ENCODE assay signal across 16 cellular contexts in the genomic region with DNA sequence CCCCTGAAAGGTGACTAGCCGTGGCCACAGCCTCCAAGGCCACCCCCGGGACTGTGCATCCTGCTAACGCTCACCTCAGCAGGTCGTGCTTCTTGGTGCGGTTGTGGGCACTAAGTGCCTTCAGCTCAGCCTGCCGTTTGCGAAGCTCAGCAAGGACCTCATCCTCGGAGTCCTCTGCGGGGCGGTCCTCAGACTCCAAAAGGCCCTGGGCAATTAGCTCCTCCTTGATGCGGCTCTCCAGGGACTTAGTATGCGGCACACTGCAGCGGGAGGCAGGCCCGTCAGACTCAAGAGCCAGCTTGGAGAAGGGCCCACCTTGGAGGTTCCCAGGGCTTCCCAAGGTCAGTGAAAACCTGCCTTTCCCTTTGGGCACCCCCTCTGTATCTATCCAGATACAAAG. TPM values are rescaled to one million over a fixed set of nuclear protein-coding genes. Genes with fewer than 3 reads are reported as not detected.
DNase-seq lines count a peak whose midpoint lies in the region; ATAC-seq, FAIRE-seq and TF ChIP-seq lines count a peak whose summit lies in the region.
"Had no signal": no experiment of that assay in that cellular context is flagged by ENCODE, and none has a peak within 500 bp of the region (broad histone marks: within the 10 kb centered on the region; RNA-seq: fewer than 3 reads in every experiment).

No MANE protein-coding gene starts in this region.

- H3K4me2 ChIP-seq in HepG2 (ENCODE audit: low read depth, low read length) (no peak overlapping the region), osteoblast (ENCODE audit: insufficient read depth, low read length) (no peak overlapping the region)
- H3K4me2 ChIP-seq: GM23338 had no signal

- ATAC-seq in HepG2: no peak
- ATAC-seq in right lobe of liver: no peak
- no peak for ATAC-seq in GM18873 (IDR thresholded peaks at IDR 0.05; ENCODE audit: low FRiP score, unreplicated experiment)
- ATAC-seq in mucosa of descending colon: no peak
- ATAC-seq: GM23338 had no signal

- peaks cover 16% of the 10 kb centered on the region for H3K4me1 ChIP-seq in HepG2 (ENCODE audit: insufficient read depth, low read length)
- H3K4me1 ChIP-seq in right lobe of liver: peaks cover 0 to 24% (median 17%) of the 10 kb centered on the region in 4 donors
- H3K4me1 ChIP-seq in osteoblast (ENCODE audit: insufficient read depth, low read length): peaks cover 3% of the 10 kb centered on the region
- H3K4me1 ChIP-seq in mucosa of descending colon (ENCODE audit: low read depth): peaks cover 3% of the 10 kb centered on the region

- H3K27me3 ChIP-seq in HepG2 (ENCODE audit: control insufficient read depth in 1 of 2, insufficient read depth in 2 of 2, low read length in 2 of 2): no peaks in the 10 kb centered on the region
- no peaks in the 10 kb centered on the region for H3K27me3 ChIP-seq in right lobe of liver
- H3K27me3 ChIP-seq in osteoblast (ENCODE audit: insufficient read depth, low read length): no peaks in the 10 kb centered on the region
- H3K27me3 ChIP-seq: BE2C had no signal

- H4K20me1 ChIP-seq in HepG2 (ENCODE audit: insufficient read depth, low read length) (no peaks in the 10 kb centered on the region), osteoblast (ENCODE audit: insufficient read depth, low read length) (no peaks in the 10 kb centered on the region)

- H2AFZ ChIP-seq in HepG2 (ENCODE audit: low read length): no peak overlapping the region
- no peak overlapping the region for H2AFZ ChIP-seq in osteoblast (ENCODE audit: low read length)
- H2AFZ ChIP-seq: GM23338 had no signal

- H3K79me2 ChIP-seq in HepG2 (ENCODE audit: insufficient read depth, low read length) (no peaks in the 10 kb centered on the region), osteoblast (ENCODE audit: insufficient read depth, low read length) (no peaks in the 10 kb centered on the region)

- DNase-seq in HepG2 (ENCODE audit: low spot score) (no peak), right lobe of liver (no peak), epithelial cell of prostate (ENCODE audit: low read depth, low spot score) (no peak), osteoblast (ENCODE audit: insufficient read length, low spot score, missing footprints) (peak; percentile 67), mucosa of descending colon (no peak)
- DNase-seq: ACHN; BE2C; CD4-positive, alpha-beta memory T cell; DMS79; H7; IMR-90 had no signal

- 92% methylated on average over 5 of the region's 14 CpGs for WGBS in HepG2 (ENCODE audit: low lambda C conversion rate)
- no CpG with 5 or more reads among the region's 14 CpGs for WGBS in right lobe of liver (ENCODE audit: insufficient coverage, low coverage, low lambda C conversion rate, missing lambda C conversion rate)

- H3K27ac ChIP-seq in HepG2 (ENCODE audit: extremely low read length, insufficient read depth, low read length): no peak overlapping the region
- no peak overlapping the region for H3K27ac ChIP-seq in right lobe of liver
- H3K27ac ChIP-seq in epithelial cell of prostate: peak overlapping the region; percentile 60
- no peak overlapping the region for H3K27ac ChIP-seq in osteoblast (ENCODE audit: low read depth, low read length)
- H3K27ac ChIP-seq: C4-2B had no signal

- POLR2A ChIA-PET in HepG2 (lab: Yijun Ruan, JAX): interaction anchor here (1.4 kb wide), 1 partner anchor 9 kb away, joined by 4 read pairs; the partner anchor contains the start of genes ARPC4 and TADA3

- TF ChIP-seq RAD21 in HepG2 (CRISPR knock-in tag; IDR thresholded peaks at IDR 0.05): no peak

- intact Hi-C loops in HepG2 (cut with micrococcal nuclease; ENCODE audit: unreplicated experiment) (no loop called here), right lobe of liver (cut with DNase I) (no loop called here), mucosa of descending colon (cut with DNase I, micrococcal nuclease) (no loop called here)

- no peaks in the 10 kb centered on the region for H3K9me3 ChIP-seq in HepG2 (ENCODE audit: low read length)
- H3K9me3 ChIP-seq in right lobe of liver: no peaks in the 10 kb centered on the region
- no peaks in the 10 kb centered on the region for H3K9me3 ChIP-seq in osteoblast (ENCODE audit: low read depth, low read length)
- no peaks in the 10 kb centered on the region for H3K9me3 ChIP-seq in mucosa of descending colon
- H3K9me3 ChIP-seq: BE2C had no signal

- TF ChIP-seq CTCF in HepG2 (CRISPR knock-in tag; IDR thresholded peaks at IDR 0.05) (no peak), right lobe of liver (IDR thresholded peaks at IDR 0.05) (no peak), osteoblast (IDR thresholded peaks at IDR 0.05; ENCODE audit: extremely low read depth, low read depth, low read length) (no peak), mucosa of descending colon (IDR thresholded peaks at IDR 0.05) (no peak)

- H3K4me3 ChIP-seq in HepG2 (replicated peaks in 1 of 3; ENCODE audit: insufficient read depth in 1 of 3, low read depth in 2 of 3, low read length in 3 of 3) (no peak overlapping the region), right lobe of liver (no peak overlapping the region), osteoblast (ENCODE audit: insufficient read depth, low read length) (no peak overlapping the region), mucosa of descending colon (no peak overlapping the region)
- H3K4me3 ChIP-seq: GM23338 had no signal

- H3K36me3 ChIP-seq in HepG2 (replicated peaks in 1 of 2; ENCODE audit: control insufficient read depth in 1 of 2, insufficient read depth in 2 of 2, low read length in 2 of 2) (peaks cover 22 to 54% of the 10 kb centered on the region in 2 experiments), right lobe of liver (peaks cover 0 to 53% (median 24%) of the 10 kb centered on the region in 4 donors), osteoblast (ENCODE audit: insufficient read depth, low read length) (peaks cover 57% of the 10 kb centered on the region), mucosa of descending colon (ENCODE audit: low read depth) (no peaks in the 10 kb centered on the region)
- H3K36me3 ChIP-seq: BE2C had no signal

- TF ChIP-seq EP300 in HepG2 (IDR thresholded peaks at IDR 0.05; ENCODE audit: low read depth in 2 of 2, low read length in 2 of 2) (no peak), HepG2 (CRISPR knock-in tag; IDR thresholded peaks at IDR 0.05; ENCODE audit: borderline replicate concordance) (no peak)

- FAIRE-seq in HepG2 (lab: Jason Lieb, UNC): no peak
- FAIRE-seq: G401.6, GM12891 had no signal

- no TSS peak for BruUV-seq in HepG2 (replicated peaks; lab: Mats Ljungman, UMichigan)

- H3K9ac ChIP-seq in HepG2 (ENCODE audit: insufficient read depth, low read depth, low read length): no peak overlapping the region

- CTCF ChIA-PET in HepG2 (lab: Yijun Ruan, JAX; ENCODE audit: low intra/inter-chr PET ratio, low total read pairs): no interaction called here

- TF ChIP-seq POLR2A in HepG2 (IDR thresholded peaks at IDR 0.05; ENCODE audit: insufficient read depth in 1 of 2, low read depth in 2 of 2, low read length in 2 of 2) (no peak), right lobe of liver (IDR thresholded peaks at IDR 0.05) (no peak)

- in situ Hi-C loops in HepG2 (cut with HindIII; ENCODE audit: extremely low pct_ligation_motif_present, low pct_unique_long_range_greater_than_20kb): no loop called here

RNA-seq across cellular contexts. Expression of gene TADA3, which starts 8.3 kb away (rescaled TPM):
- total RNA-seq in HepG2 (2016; rRNA removed; fragmentation: Illumina TruSeq; extraction: Trizol) (37.1 and 43.3 TPM in 2 replicates), right lobe of liver (10 to 100 TPM; 24.6 to 43.8 (median 28.1) TPM), osteoblast (88.4 and 102 TPM in 2 replicates), mucosa of descending colon (10 to 100 TPM; 63.0 to 66.1 (median 63.2) TPM)
- 40.6 and 44.9 TPM in 2 replicates for total RNA-seq in HepG2 (2016; cell fraction: cytosol; rRNA removed; fragmentation: Illumina TruSeq; extraction: Trizol; ENCODE audit: low read depth)
- total RNA-seq in HepG2 (2016; cell fraction: insoluble cytoplasmic fraction; rRNA removed; fragmentation: Illumina TruSeq; extraction: Trizol): 36.0 and 42.7 TPM in 2 replicates
- 75.9 and 78.8 TPM in 2 replicates for total RNA-seq in HepG2 (2016; cell fraction: membrane; rRNA removed; fragmentation: Illumina TruSeq; extraction: Trizol)
- 19.3 and 22.3 TPM in 2 replicates for total RNA-seq in HepG2 (2016; cell fraction: nucleus; rRNA removed; fragmentation: Illumina TruSeq; extraction: Trizol)
- 32.1 and 34.4 TPM in 2 replicates for polyA plus RNA-seq in HepG2 (2011; rRNA removed)
- 33.5 and 41.6 TPM in 2 replicates for polyA plus RNA-seq in HepG2 (2011; cell fraction: cytosol; rRNA removed)
- polyA plus RNA-seq in HepG2 (2011; cell fraction: nucleus; rRNA removed): 31.8 and 32.8 TPM in 2 replicates
- 29.5 and 31.4 TPM in 2 replicates for polyA plus RNA-seq in HepG2 (2012)
- 76.9 and 79.2 TPM in 2 replicates for polyA plus RNA-seq in HepG2 (2016; cell fraction: cytosol; fragmentation: Illumina TruSeq; extraction: Trizol; ENCODE audit: low read depth)
- 59.1 and 65.5 TPM in 2 replicates for polyA plus RNA-seq in HepG2 (2016; cell fraction: insoluble cytoplasmic fraction; fragmentation: Illumina TruSeq; extraction: Trizol; ENCODE audit: low read depth)
- 95.4 and 101 TPM in 2 replicates for polyA plus RNA-seq in HepG2 (2016; cell fraction: membrane; fragmentation: Illumina TruSeq; extraction: Trizol; ENCODE audit: low read depth)
- polyA plus RNA-seq in HepG2 (2016; cell fraction: nucleus; fragmentation: Illumina TruSeq; extraction: Trizol; ENCODE audit: insufficient read depth, low read depth): 46.7 and 52.3 TPM in 2 replicates
- polyA minus RNA-seq in HepG2 (2011; rRNA and poly(A)+ RNA removed; ENCODE audit: low replicate concordance): 35.7 and 37.3 TPM in 2 replicates
- 27.4 and 29.7 TPM in 2 replicates for polyA minus RNA-seq in HepG2 (2011; cell fraction: cytosol; rRNA and poly(A)+ RNA removed)
- polyA minus RNA-seq in HepG2 (2011; cell fraction: nucleus; rRNA and poly(A)+ RNA removed): 12.6 and 14.8 TPM in 2 replicates

RNA-seq across cellular contexts. Expression of gene ARPC4, which starts 8.9 kb away (rescaled TPM):
- total RNA-seq in HepG2 (2016; rRNA removed; fragmentation: Illumina TruSeq; extraction: Trizol): 73.9 and 83.6 TPM in 2 replicates
- 33.6 and 36.2 TPM in 2 replicates for total RNA-seq in HepG2 (2016; cell fraction: cytosol; rRNA removed; fragmentation: Illumina TruSeq; extraction: Trizol; ENCODE audit: low read depth)
- total RNA-seq in HepG2 (2016; cell fraction: insoluble cytoplasmic fraction; rRNA removed; fragmentation: Illumina TruSeq; extraction: Trizol): 70.0 and 87.2 TPM in 2 replicates
- 53.3 and 56.0 TPM in 2 replicates for total RNA-seq in HepG2 (2016; cell fraction: membrane; rRNA removed; fragmentation: Illumina TruSeq; extraction: Trizol)
- total RNA-seq in HepG2 (2016; cell fraction: nucleus; rRNA removed; fragmentation: Illumina TruSeq; extraction: Trizol): 59.7 and 66.4 TPM in 2 replicates
- 27.2 and 30.1 TPM in 2 replicates for polyA plus RNA-seq in HepG2 (2011; rRNA removed)
- 38.6 and 40.7 TPM in 2 replicates for polyA plus RNA-seq in HepG2 (2011; cell fraction: cytosol; rRNA removed)
- 29.3 and 34.8 TPM in 2 replicates for polyA plus RNA-seq in HepG2 (2011; cell fraction: nucleus; rRNA removed)
- polyA plus RNA-seq in HepG2 (2012): 27.0 and 41.3 TPM in 2 replicates
- 28.3 and 37.9 TPM in 2 replicates for polyA plus RNA-seq in HepG2 (2016; cell fraction: cytosol; fragmentation: Illumina TruSeq; extraction: Trizol; ENCODE audit: low read depth)
- 75.5 and 85.0 TPM in 2 replicates for polyA plus RNA-seq in HepG2 (2016; cell fraction: insoluble cytoplasmic fraction; fragmentation: Illumina TruSeq; extraction: Trizol; ENCODE audit: low read depth)
- 43.0 TPM in 2 replicates for polyA plus RNA-seq in HepG2 (2016; cell fraction: membrane; fragmentation: Illumina TruSeq; extraction: Trizol; ENCODE audit: low read depth)
- 75.8 and 91.3 TPM in 2 replicates for polyA plus RNA-seq in HepG2 (2016; cell fraction: nucleus; fragmentation: Illumina TruSeq; extraction: Trizol; ENCODE audit: insufficient read depth, low read depth)
- polyA minus RNA-seq in HepG2 (2011; rRNA and poly(A)+ RNA removed; ENCODE audit: low replicate concordance): 36.5 and 108 TPM in 2 replicates
- polyA minus RNA-seq in HepG2 (2011; cell fraction: cytosol; rRNA and poly(A)+ RNA removed): 34.9 and 44.1 TPM in 2 replicates
- 62.7 and 78.3 TPM in 2 replicates for polyA minus RNA-seq in HepG2 (2011; cell fraction: nucleus; rRNA and poly(A)+ RNA removed)
- 10 to 100 TPM; 42.0 to 80.3 (median 57.3) TPM for total RNA-seq in right lobe of liver
- 203 and 222 TPM in 2 replicates for total RNA-seq in osteoblast
- 100 to 1,000 TPM; 154 to 219 (median 212) TPM for total RNA-seq in mucosa of descending colon

RNA-seq across cellular contexts. Expression of gene CAMK1, which starts 14.2 kb away (rescaled TPM):
- total RNA-seq in HepG2 (2016; rRNA removed; fragmentation: Illumina TruSeq; extraction: Trizol) (51.8 and 53.3 TPM in 2 replicates), right lobe of liver (10 to 100 TPM; 10.8 to 33.4 (median 24.5) TPM), osteoblast (22.1 and 25.9 TPM in 2 replicates), mucosa of descending colon (10 to 100 TPM in 2 of 3 donors, 1 to 10 TPM in 1; 5.7 to 35.8 (median 10.1) TPM)
- 40.6 and 50.9 TPM in 2 replicates for total RNA-seq in HepG2 (2016; cell fraction: cytosol; rRNA removed; fragmentation: Illumina TruSeq; extraction: Trizol; ENCODE audit: low read depth)
- 49.0 and 53.3 TPM in 2 replicates for total RNA-seq in HepG2 (2016; cell fraction: insoluble cytoplasmic fraction; rRNA removed; fragmentation: Illumina TruSeq; extraction: Trizol)
- total RNA-seq in HepG2 (2016; cell fraction: membrane; rRNA removed; fragmentation: Illumina TruSeq; extraction: Trizol): 44.9 and 61.9 TPM in 2 replicates
- 26.4 and 30.0 TPM in 2 replicates for total RNA-seq in HepG2 (2016; cell fraction: nucleus; rRNA removed; fragmentation: Illumina TruSeq; extraction: Trizol)
- polyA plus RNA-seq in HepG2 (2011; rRNA removed): 26.4 and 27.7 TPM in 2 replicates
- polyA plus RNA-seq in HepG2 (2011; cell fraction: cytosol; rRNA removed): 25.3 and 29.8 TPM in 2 replicates
- polyA plus RNA-seq in HepG2 (2011; cell fraction: nucleus; rRNA removed): 30.9 and 36.6 TPM in 2 replicates
- polyA plus RNA-seq in HepG2 (2012): 17.5 and 20.2 TPM in 2 replicates
- polyA plus RNA-seq in HepG2 (2016; cell fraction: cytosol; fragmentation: Illumina TruSeq; extraction: Trizol; ENCODE audit: low read depth): 36.8 and 48.6 TPM in 2 replicates
- polyA plus RNA-seq in HepG2 (2016; cell fraction: insoluble cytoplasmic fraction; fragmentation: Illumina TruSeq; extraction: Trizol; ENCODE audit: low read depth): 45.8 and 51.6 TPM in 2 replicates
- polyA plus RNA-seq in HepG2 (2016; cell fraction: membrane; fragmentation: Illumina TruSeq; extraction: Trizol; ENCODE audit: low read depth): 36.9 and 45.8 TPM in 2 replicates
- 55.8 and 58.3 TPM in 2 replicates for polyA plus RNA-seq in HepG2 (2016; cell fraction: nucleus; fragmentation: Illumina TruSeq; extraction: Trizol; ENCODE audit: insufficient read depth, low read depth)
- 4.7 and 17.6 TPM in 2 replicates for polyA minus RNA-seq in HepG2 (2011; rRNA and poly(A)+ RNA removed; ENCODE audit: low replicate concordance)
- 8.4 and 15.1 TPM in 2 replicates for polyA minus RNA-seq in HepG2 (2011; cell fraction: cytosol; rRNA and poly(A)+ RNA removed)
- 8.4 and 10.3 TPM in 2 replicates for polyA minus RNA-seq in HepG2 (2011; cell fraction: nucleus; rRNA and poly(A)+ RNA removed)

RNA-seq across cellular contexts. Expression of gene TTLL3, which starts 26.1 kb away (rescaled TPM):
- total RNA-seq in HepG2 (2016; rRNA removed; fragmentation: Illumina TruSeq; extraction: Trizol) (1.9 and 9.5 TPM in 2 replicates), right lobe of liver (10 to 100 TPM in 3 of 6 experiments, 1 to 10 TPM in 3; 4.5 to 11.0 (median 8.6) TPM), osteoblast (31.1 and 33.9 TPM in 2 replicates), mucosa of descending colon (10 to 100 TPM; 37.0 to 63.9 (median 47.7) TPM)
- 2.5 and 4.8 TPM in 2 replicates for total RNA-seq in HepG2 (2016; cell fraction: cytosol; rRNA removed; fragmentation: Illumina TruSeq; extraction: Trizol; ENCODE audit: low read depth)
- 3.0 and 10.9 TPM in 2 replicates for total RNA-seq in HepG2 (2016; cell fraction: insoluble cytoplasmic fraction; rRNA removed; fragmentation: Illumina TruSeq; extraction: Trizol)
- total RNA-seq in HepG2 (2016; cell fraction: membrane; rRNA removed; fragmentation: Illumina TruSeq; extraction: Trizol): 2.5 and 4.3 TPM in 2 replicates
- total RNA-seq in HepG2 (2016; cell fraction: nucleus; rRNA removed; fragmentation: Illumina TruSeq; extraction: Trizol): 18.5 and 22.1 TPM in 2 replicates
- polyA plus RNA-seq in HepG2 (2011; rRNA removed): 51.2 and 59.3 TPM in 2 replicates
- polyA plus RNA-seq in HepG2 (2011; cell fraction: cytosol; rRNA removed): 10.0 and 13.7 TPM in 2 replicates
- 463 and 502 TPM in 2 replicates for polyA plus RNA-seq in HepG2 (2011; cell fraction: nucleus; rRNA removed)
- 30.3 and 36.9 TPM in 2 replicates for polyA plus RNA-seq in HepG2 (2012)
- 0.27 and 0.43 TPM in 2 replicates for polyA plus RNA-seq in HepG2 (2016; cell fraction: cytosol; fragmentation: Illumina TruSeq; extraction: Trizol; ENCODE audit: low read depth)
- polyA plus RNA-seq in HepG2 (2016; cell fraction: insoluble cytoplasmic fraction; fragmentation: Illumina TruSeq; extraction: Trizol; ENCODE audit: low read depth): 2.5 and 2.6 TPM in 2 replicates
- polyA plus RNA-seq in HepG2 (2016; cell fraction: membrane; fragmentation: Illumina TruSeq; extraction: Trizol; ENCODE audit: low read depth): 0.88 and 2.6 TPM in 2 replicates
- 92.7 and 95.3 TPM in 2 replicates for polyA plus RNA-seq in HepG2 (2016; cell fraction: nucleus; fragmentation: Illumina TruSeq; extraction: Trizol; ENCODE audit: insufficient read depth, low read depth)
- polyA minus RNA-seq in HepG2 (2011; rRNA and poly(A)+ RNA removed; ENCODE audit: low replicate concordance): 42.0 and 56.1 TPM in 2 replicates
- polyA minus RNA-seq in HepG2 (2011; cell fraction: cytosol; rRNA and poly(A)+ RNA removed): 3.3 and 3.7 TPM in 2 replicates
- 83.4 and 89.9 TPM in 2 replicates for polyA minus RNA-seq in HepG2 (2011; cell fraction: nucleus; rRNA and poly(A)+ RNA removed)

RNA-seq across cellular contexts. Expression of gene OGG1, which starts 34.2 kb away (rescaled TPM):
- total RNA-seq in HepG2 (2016; rRNA removed; fragmentation: Illumina TruSeq; extraction: Trizol) (23.8 and 28.7 TPM in 2 replicates), right lobe of liver (10 to 100 TPM; 12.3 to 27.8 (median 15.7) TPM), osteoblast (24.8 and 25.7 TPM in 2 replicates), mucosa of descending colon (10 to 100 TPM; 23.3 to 33.0 (median 28.6) TPM)
- total RNA-seq in HepG2 (2016; cell fraction: cytosol; rRNA removed; fragmentation: Illumina TruSeq; extraction: Trizol; ENCODE audit: low read depth): 45.5 and 45.8 TPM in 2 replicates
- 26.5 and 28.3 TPM in 2 replicates for total RNA-seq in HepG2 (2016; cell fraction: insoluble cytoplasmic fraction; rRNA removed; fragmentation: Illumina TruSeq; extraction: Trizol)
- total RNA-seq in HepG2 (2016; cell fraction: membrane; rRNA removed; fragmentation: Illumina TruSeq; extraction: Trizol): 17.8 and 19.8 TPM in 2 replicates
- total RNA-seq in HepG2 (2016; cell fraction: nucleus; rRNA removed; fragmentation: Illumina TruSeq; extraction: Trizol): 23.3 and 24.6 TPM in 2 replicates
- 33.2 and 38.9 TPM in 2 replicates for polyA plus RNA-seq in HepG2 (2011; rRNA removed)
- 23.2 and 27.3 TPM in 2 replicates for polyA plus RNA-seq in HepG2 (2011; cell fraction: cytosol; rRNA removed)
- 48.7 and 59.7 TPM in 2 replicates for polyA plus RNA-seq in HepG2 (2011; cell fraction: nucleus; rRNA removed)
- polyA plus RNA-seq in HepG2 (2012): 19.0 and 19.1 TPM in 2 replicates
- 9.3 and 10.9 TPM in 2 replicates for polyA plus RNA-seq in HepG2 (2016; cell fraction: cytosol; fragmentation: Illumina TruSeq; extraction: Trizol; ENCODE audit: low read depth)
- 31.9 and 32.4 TPM in 2 replicates for polyA plus RNA-seq in HepG2 (2016; cell fraction: insoluble cytoplasmic fraction; fragmentation: Illumina TruSeq; extraction: Trizol; ENCODE audit: low read depth)
- 15.9 and 18.6 TPM in 2 replicates for polyA plus RNA-seq in HepG2 (2016; cell fraction: membrane; fragmentation: Illumina TruSeq; extraction: Trizol; ENCODE audit: low read depth)
- polyA plus RNA-seq in HepG2 (2016; cell fraction: nucleus; fragmentation: Illumina TruSeq; extraction: Trizol; ENCODE audit: insufficient read depth, low read depth): 26.3 and 38.4 TPM in 2 replicates
- 89.8 and 134 TPM in 2 replicates for polyA minus RNA-seq in HepG2 (2011; rRNA and poly(A)+ RNA removed; ENCODE audit: low replicate concordance)
- polyA minus RNA-seq in HepG2 (2011; cell fraction: cytosol; rRNA and poly(A)+ RNA removed): 15.1 and 17.1 TPM in 2 replicates
- polyA minus RNA-seq in HepG2 (2011; cell fraction: nucleus; rRNA and poly(A)+ RNA removed): 56.5 and 63.9 TPM in 2 replicates
